8 cellular contexts compared by ENCODE assay signal in genomic region chr1:91511386-91511785, GRCh38. TPM values are rescaled to one million over a fixed set of nuclear protein-coding genes. Genes with fewer than 3 reads are reported as not detected.
A peak's percentile ranks its signal among the peaks of the same experiment; 100 is the strongest.
DNase-seq lines count a peak whose midpoint lies in the region; ATAC-seq lines count a peak whose summit lies in the region.

No MANE protein-coding gene starts in this region.

- no peak overlapping the region for H3K4me3 Mint-ChIP-seq in T-helper 2 cell treated with Interferon-gamma antibody and Interleukin-4, amounts not matched to agents 5 μg/mL and 100 μg/mL, for 36 hours

- DNase-seq in EH (ENCODE audit: low read depth): peak; percentile 59
- DNase-seq in LoVo (ENCODE audit: low spot score): peak; percentile 46
- DNase-seq in astrocyte of the hippocampus (ENCODE audit: low read depth, low spot score): peak; percentile 39
- no peak for DNase-seq in left lobe of liver (ENCODE audit: low spot score)
- DNase-seq in C1 segment of cervical spinal cord (lab: John Stamatoyannopoulos, UW): no peak
- DNase-seq in mesenteric fat pad (ENCODE audit: low spot score): no peak
- no peak for DNase-seq in T-helper 2 cell treated with Interferon-gamma antibody and Interleukin-4, amounts not matched to agents 5 μg/mL and 100 μg/mL, for 36 hours (ENCODE audit: low spot score)
- no peak for DNase-seq in NCI-H1436 treated with DMSO at 0.1 percent for 48 hours (lab: John Stamatoyannopoulos, UW)

- peaks cover 26% of the 10 kb centered on the region for H3K4me1 Mint-ChIP-seq in T-helper 2 cell treated with Interferon-gamma antibody and Interleukin-4, amounts not matched to agents 5 μg/mL and 100 μg/mL, for 36 hours (ENCODE audit: low read depth)

- H3K27me3 Mint-ChIP-seq in T-helper 2 cell treated with Interferon-gamma antibody and Interleukin-4, amounts not matched to agents 5 μg/mL and 100 μg/mL, for 36 hours (ENCODE audit: low read depth): no peaks in the 10 kb centered on the region

- no peak overlapping the region for H3K27ac Mint-ChIP-seq in T-helper 2 cell treated with Interferon-gamma antibody and Interleukin-4, amounts not matched to agents 5 μg/mL and 100 μg/mL, for 36 hours

- peaks cover 45% of the 10 kb centered on the region for H3K36me3 Mint-ChIP-seq in T-helper 2 cell treated with Interferon-gamma antibody and Interleukin-4, amounts not matched to agents 5 μg/mL and 100 μg/mL, for 36 hours (ENCODE audit: low read depth)

- no peaks in the 10 kb centered on the region for H3K9me3 Mint-ChIP-seq in T-helper 2 cell treated with Interferon-gamma antibody and Interleukin-4, amounts not matched to agents 5 μg/mL and 100 μg/mL, for 36 hours

- peak; percentile 61 for ATAC-seq in left lobe of liver

RNA-seq across cellular contexts. Expression of gene CDC7, which starts 10.7 kb away (rescaled TPM):
- total RNA-seq in left lobe of liver (0.45 TPM), mesenteric fat pad (2.4 TPM)

Comparison
In these comparisons a context has a peak if more than half of its experiments do, and no peak if none do; other contexts are left out.
1. DNase-seq: peak in EH (single experiment), LoVo (single experiment) and astrocyte of the hippocampus (single experiment); none in left lobe of liver (single experiment), C1 segment of cervical spinal cord (0 of 14), mesenteric fat pad (single experiment), T-helper 2 cell treated with Interferon-gamma antibody and Interleukin-4, amounts not matched to agents 5 μg/mL and 100 μg/mL, for 36 hours (single experiment) and NCI-H1436 treated with DMSO at 0.1 percent for 48 hours (single experiment).